8 cellular contexts compared by ENCODE assay signal in genomic region chr6:33314515-33314942, GRCh38. TPM values are rescaled to one million over a fixed set of nuclear protein-coding genes. Genes with fewer than 3 reads are reported as not detected.
A peak's percentile ranks its signal among the peaks of the same experiment; 100 is the strongest.
DNase-seq lines count a peak whose midpoint lies in the region; ATAC-seq and TF ChIP-seq lines count a peak whose summit lies in the region.

No MANE protein-coding gene starts in this region.

- TF ChIP-seq CTCF in Peyer's patch (IDR thresholded peaks at IDR 0.05) (no peak), foreskin fibroblast (IDR thresholded peaks at IDR 0.05; ENCODE audit: low read depth, low read length) (no peak), thyroid gland (IDR thresholded peaks at IDR 0.05) (no peak)

- H2BK120ac ChIP-seq in neuronal stem cell (ENCODE audit: low read depth, low read length): no peak overlapping the region

- H4K91ac ChIP-seq in neuronal stem cell (ENCODE audit: low read depth, low read length, poor library complexity): no peak overlapping the region

- H3K18ac ChIP-seq in neuronal stem cell (ENCODE audit: low read length): no peak overlapping the region

- H4K8ac ChIP-seq in neuronal stem cell (ENCODE audit: low read depth, low read length): no peak overlapping the region

- peak overlapping the region; percentile 92 for H3K4me2 ChIP-seq in neuronal stem cell (ENCODE audit: insufficient read depth, low read length, poor library complexity, severe bottlenecking)

- H2BK12ac ChIP-seq in neuronal stem cell (ENCODE audit: low read length): no peak overlapping the region

- no peak overlapping the region for H2BK5ac ChIP-seq in neuronal stem cell (ENCODE audit: low read length)

- H3K23ac ChIP-seq in neuronal stem cell (ENCODE audit: low read depth, low read length, poor library complexity): peak overlapping the region; percentile 66

- H3K9me3 ChIP-seq in Peyer's patch (no peaks in the 10 kb centered on the region), neuronal stem cell (replicated peaks in 1 of 2; ENCODE audit: control insufficient read depth in 2 of 2, insufficient read depth in 1 of 2, low read depth in 1 of 2, low read length in 2 of 2) (no peaks in the 10 kb centered on the region), thyroid gland (no peaks in the 10 kb centered on the region)

- peak overlapping the region; percentile 92 to 99 (median 96) for H3K27ac ChIP-seq in Peyer's patch
- H3K27ac ChIP-seq in neuronal stem cell (replicated peaks; ENCODE audit: low read length): no peak overlapping the region
- H3K27ac ChIP-seq in thyroid gland: peak overlapping the region; percentile 94 to 99 (median 98)

- no peak overlapping the region for H3K14ac ChIP-seq in neuronal stem cell (ENCODE audit: low read length)

- no peak overlapping the region for H2BK15ac ChIP-seq in neuronal stem cell (ENCODE audit: low read length)

- WGBS in neuronal stem cell (ENCODE audit: extremely low coverage in 2 of 2, insufficient read length in 2 of 2, insufficient replicate concordance in 1 of 2), 2 donors: no CpG with 5 or more reads among the region's 10 CpGs
- 3 to 6% methylated on average over 10 of the region's 10 CpGs for WGBS in thyroid gland, 2 donors

- peaks cover 3% of the 10 kb centered on the region for H3K79me1 ChIP-seq in neuronal stem cell (ENCODE audit: low read depth, low read length)

- no peaks in the 10 kb centered on the region for H3K27me3 ChIP-seq in Peyer's patch
- peaks cover 0 to 16% (median 0%) of the 10 kb centered on the region in 3 experiments for H3K27me3 ChIP-seq in neuronal stem cell (ENCODE audit: control insufficient read depth in 3 of 3, insufficient read depth in 3 of 3, low read depth in 1 of 3, low read length in 3 of 3)
- no peaks in the 10 kb centered on the region for H3K27me3 ChIP-seq in thyroid gland

- H2AFZ ChIP-seq in neuronal stem cell (ENCODE audit: low read length): peak overlapping the region; percentile 83

- H3K36me3 ChIP-seq in Peyer's patch: peaks cover 0 to 28% (median 0%) of the 10 kb centered on the region in 3 donors
- H3K36me3 ChIP-seq in neuronal stem cell (replicated peaks in 1 of 2; ENCODE audit: control insufficient read depth in 2 of 2, insufficient read depth in 2 of 2, low read length in 2 of 2): peaks cover 13 to 31% of the 10 kb centered on the region in 2 donors
- peaks cover 4 to 12% of the 10 kb centered on the region in 2 donors for H3K36me3 ChIP-seq in thyroid gland

- no peak overlapping the region for H2AK5ac ChIP-seq in neuronal stem cell (ENCODE audit: low read depth, low read length)

- peak in 10 of 14 donors; percentile 13 to 50 (median 40) for DNase-seq in C1 segment of cervical spinal cord (lab: John Stamatoyannopoulos, UW)
- DNase-seq in Peyer's patch: peak; percentile 69 to 86 (median 78)
- DNase-seq in activated gamma-delta T cell treated with anti-CD3 and anti-CD28 coated beads, Interleukin-2, amount 50 U/mL, for 16 hours (ENCODE audit: low read depth): peak; percentile 56
- peak; percentile 74 to 84 for DNase-seq in foreskin fibroblast
- no peak for DNase-seq in neuronal stem cell (ENCODE audit: low spot score)
- DNase-seq in thyroid gland: peak; percentile 56 to 59

- intact Hi-C loops in thyroid gland (cut with DNase I): no loop called here

- peak overlapping the region; percentile 67 to 90 (median 80) for H3K4me3 ChIP-seq in Peyer's patch
- peak overlapping the region; percentile 92 to 97 for H3K4me3 ChIP-seq in foreskin fibroblast (ENCODE audit: low read depth in 1 of 2, low read length in 2 of 2)
- H3K4me3 ChIP-seq in neuronal stem cell (ENCODE audit: low read length in 2 of 2): peak overlapping the region; percentile 31 to 79
- H3K4me3 ChIP-seq in thyroid gland (replicated peaks in 1 of 3): peak overlapping the region; percentile 19 to 92 (median 35)

- ATAC-seq in HG03175 (IDR thresholded peaks at IDR 0.05; ENCODE audit: unreplicated experiment): peak; percentile 25
- no peak for ATAC-seq in HG02763 (IDR thresholded peaks at IDR 0.05; ENCODE audit: unreplicated experiment)

- H3K4me1 ChIP-seq in Peyer's patch (peaks cover 4 to 59% (median 23%) of the 10 kb centered on the region in 4 donors), neuronal stem cell (ENCODE audit: control insufficient read depth in 2 of 2, insufficient read depth in 1 of 2, low read depth in 1 of 2, low read length in 2 of 2) (peaks cover 20 to 31% of the 10 kb centered on the region in 2 donors), thyroid gland (peaks cover 24 to 48% of the 10 kb centered on the region in 2 donors)

- H3K4ac ChIP-seq in neuronal stem cell (ENCODE audit: low read length): no peak overlapping the region

- no peak overlapping the region for H3K9ac ChIP-seq in neuronal stem cell (ENCODE audit: low read depth, low read length, poor library complexity)

- TF ChIP-seq POLR2A in Peyer's patch (IDR thresholded peaks at IDR 0.05) (no peak), thyroid gland (IDR thresholded peaks at IDR 0.05) (no peak)

RNA-seq across cellular contexts. Expression of gene TAPBP, which starts 0.7 kb away (rescaled TPM):
- total RNA-seq in Peyer's patch (100 to 1,000 TPM in 3 of 4 donors, 10 to 100 TPM in 1; 73.4 to 324 (median 204) TPM), thyroid gland (100 to 1,000 TPM in 3 of 4 donors, 10 to 100 TPM in 1; 86.4 to 151 (median 132) TPM)
- polyA plus RNA-seq in neuronal stem cell (2013, experiment 1 of 2): 12.5 TPM
- polyA plus RNA-seq in neuronal stem cell (2013, experiment 2 of 2): 13.2 TPM

RNA-seq across cellular contexts. Expression of gene ZBTB22, which starts 3.0 kb away (rescaled TPM):
- total RNA-seq in Peyer's patch (10 to 100 TPM; 11.6 to 27.6 (median 20.2) TPM), thyroid gland (10 to 100 TPM; 17.9 to 30.3 (median 26.3) TPM)
- 18.2 TPM for polyA plus RNA-seq in neuronal stem cell (2013, experiment 1 of 2)
- polyA plus RNA-seq in neuronal stem cell (2013, experiment 2 of 2): 17.1 TPM

RNA-seq across cellular contexts. Expression of gene DAXX, which starts 8.2 kb away (rescaled TPM):
- 10 to 100 TPM; 40.1 to 86.6 (median 45.9) TPM for total RNA-seq in Peyer's patch
- 40.8 TPM for polyA plus RNA-seq in neuronal stem cell (2013, experiment 1 of 2)
- polyA plus RNA-seq in neuronal stem cell (2013, experiment 2 of 2): 39.2 TPM
- 10 to 100 TPM; 33.7 to 53.2 (median 38.9) TPM for total RNA-seq in thyroid gland

RNA-seq across cellular contexts. Expression of gene RGL2, which starts 15.8 kb away (rescaled TPM):
- total RNA-seq in Peyer's patch (10 to 100 TPM; 15.4 to 89.1 (median 39.4) TPM), thyroid gland (10 to 100 TPM; 66.8 to 78.5 (median 71.3) TPM)
- 56.5 TPM for polyA plus RNA-seq in neuronal stem cell (2013, experiment 1 of 2)
- polyA plus RNA-seq in neuronal stem cell (2013, experiment 2 of 2): 55.4 TPM

RNA-seq across cellular contexts. Expression of gene PFDN6, which starts 25.1 kb away (rescaled TPM):
- total RNA-seq in Peyer's patch (10 to 100 TPM; 12.4 to 24.8 (median 14.4) TPM), thyroid gland (10 to 100 TPM; 29.1 to 51.9 (median 35.6) TPM)
- 63.9 TPM for polyA plus RNA-seq in neuronal stem cell (2013, experiment 1 of 2)
- polyA plus RNA-seq in neuronal stem cell (2013, experiment 2 of 2): 63.8 TPM

Comparison
In these comparisons a context has a peak if more than half of its experiments do, and no peak if none do; other contexts are left out.
1. H3K4me3 ChIP-seq: peak in every context shown above with its lines; median percentile 94 in foreskin fibroblast; 80 in Peyer's patch; 55 in neuronal stem cell; 35 in thyroid gland.